Comparison of ENCODE assay signal across 1 cellular context in the genomic region with DNA sequence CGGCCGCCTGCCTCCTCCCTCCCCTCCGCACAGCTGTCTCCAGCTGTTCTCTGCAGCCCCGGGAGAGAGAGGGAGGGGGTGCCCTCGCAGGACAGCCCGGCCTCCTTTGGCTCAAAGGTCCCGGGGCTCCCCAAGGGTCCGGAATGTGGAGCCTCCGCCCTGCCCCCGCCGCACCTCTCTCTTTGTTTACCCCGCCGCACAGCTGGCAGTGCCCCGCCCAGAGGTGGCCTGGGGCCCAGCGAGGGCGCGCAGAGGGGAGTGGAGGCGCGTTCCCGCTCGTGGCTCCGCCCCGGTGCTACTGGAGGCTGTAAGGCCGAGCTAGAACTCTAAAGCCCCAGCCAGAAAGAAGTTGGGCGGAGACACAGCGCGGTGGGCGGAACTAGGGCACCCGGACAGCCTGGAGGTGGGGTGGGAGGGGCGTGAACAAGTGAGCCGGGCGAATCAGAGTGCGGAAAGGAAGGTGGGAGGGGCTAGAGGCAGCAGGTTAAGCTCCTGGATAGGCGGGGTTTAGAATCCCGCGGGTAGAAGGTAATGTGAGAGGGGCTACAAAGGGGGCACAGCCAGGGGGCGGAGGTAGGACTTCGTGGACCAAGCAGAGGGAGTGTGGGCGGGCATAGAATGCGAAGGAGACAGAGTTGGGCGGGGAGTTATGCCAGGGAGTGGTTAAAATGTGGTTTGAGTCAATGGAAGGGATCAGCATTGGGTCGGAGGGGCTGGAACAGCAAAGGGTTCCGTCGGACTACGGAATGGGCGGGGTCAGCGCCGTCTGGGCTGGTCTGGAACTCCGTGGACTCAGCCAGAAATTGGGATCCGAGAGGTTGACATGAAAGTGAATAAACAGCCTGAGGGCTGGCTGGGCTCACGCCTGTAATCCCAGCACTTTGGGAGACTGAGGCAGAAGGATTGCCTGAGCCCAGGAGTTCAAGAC.
TF ChIP-seq lines count a peak whose summit lies in the region.

No MANE protein-coding gene starts in this region.

TF ChIP-seq in HepG2, 621 proteins besides CTCF, POLR2A, EP300 and RAD21 (continued from another document and continues in another):
- TF ChIP-seq ZBTB2 (CRISPR knock-in tag; IDR thresholded peaks at IDR 0.05; ENCODE audit: low read depth) (peak; percentile 72; the same call in 1 of the 2 replicates), ZNF674 (CRISPR knock-in tag; IDR thresholded peaks at IDR 0.05; ENCODE audit: low read depth) (no peak), ZNF543 (CRISPR knock-in tag; IDR thresholded peaks at IDR 0.05) (peak; percentile 79; the same call in 1 of the 2 replicates), ZSCAN9 (CRISPR knock-in tag; IDR thresholded peaks at IDR 0.05; ENCODE audit: borderline replicate concordance) (0 out of 2 replicates have a peak, but pooled peaks have one; percentile 34), E2F5 (CRISPR knock-in tag; conservative IDR thresholded peaks at IDR 0.05) (no peak; the same call in 1 of the 2 replicates), ZNF790 (CRISPR knock-in tag; IDR thresholded peaks at IDR 0.05; ENCODE audit: borderline replicate concordance) (no peak), MAX (IDR thresholded peaks at IDR 0.05) (peak; percentile 61; the same call in 1 of the 2 replicates), ZNF740 (CRISPR knock-in tag; IDR thresholded peaks at IDR 0.05) (peak; percentile 88), MXI1 (IDR thresholded peaks at IDR 0.05; ENCODE audit: borderline replicate concordance, low read depth, low read length) (peak; percentile 51; the same call in 1 of the 3 replicates), ZNF121 (CRISPR knock-in tag; IDR thresholded peaks at IDR 0.05) (no peak), SETDB1 (CRISPR knock-in tag; IDR thresholded peaks at IDR 0.05; ENCODE audit: borderline replicate concordance) (no peak), NCOA2 (CRISPR knock-in tag; IDR thresholded peaks at IDR 0.05) (peak; percentile 85), BRF2 (CRISPR knock-in tag; IDR thresholded peaks at IDR 0.05) (peak; percentile 81; the same call in 1 of the 2 replicates), ZNF792 (CRISPR knock-in tag; IDR thresholded peaks at IDR 0.05) (peak; percentile 87), CBFB (CRISPR knock-in tag; IDR thresholded peaks at IDR 0.05) (peak; percentile 84), NFRKB (IDR thresholded peaks at IDR 0.05) (no peak), CHD4 (IDR thresholded peaks at IDR 0.05; ENCODE audit: borderline replicate concordance, low read length) (0 out of 2 replicates have a peak, but pooled peaks have one; percentile 28), CEBPB (IDR thresholded peaks at IDR 0.05; ENCODE audit: borderline replicate concordance, low read depth, low read length) (no peak), ZNF572 (CRISPR knock-in tag; IDR thresholded peaks at IDR 0.05) (0 out of 2 replicates have a peak, but pooled peaks have one; percentile 84), ZNF691 (CRISPR knock-in tag; IDR thresholded peaks at IDR 0.05; ENCODE audit: borderline replicate concordance, low read depth) (no peak), PLRG1 (conservative IDR thresholded peaks at IDR 0.05) (no peak), TMF1 (CRISPR knock-in tag; IDR thresholded peaks at IDR 0.05; ENCODE audit: low read depth) (peak; percentile 14; the same call in 1 of the 2 replicates), ZNF777 (CRISPR knock-in tag; IDR thresholded peaks at IDR 0.05) (peak; percentile 79), SRF (IDR thresholded peaks at IDR 0.05; ENCODE audit: low read depth, low read length) (no peak), TCF7 (IDR thresholded peaks at IDR 0.05; ENCODE audit: low read depth) (peak; percentile 62), HMG20A (CRISPR knock-in tag; IDR thresholded peaks at IDR 0.05; ENCODE audit: borderline replicate concordance) (peak; percentile 60), ZNF75D (CRISPR knock-in tag; IDR thresholded peaks at IDR 0.05; ENCODE audit: borderline replicate concordance) (no peak), ZSCAN20 (CRISPR knock-in tag; IDR thresholded peaks at IDR 0.05; ENCODE audit: borderline replicate concordance) (no peak), ZBTB40 (IDR thresholded peaks at IDR 0.05) (no peak), ZBTB40 (CRISPR knock-in tag; IDR thresholded peaks at IDR 0.05) (peak; percentile 69; the same call in 1 of the 2 replicates), MAZ (IDR thresholded peaks at IDR 0.05; ENCODE audit: borderline replicate concordance, low read depth, low read length) (peak; percentile 96), MAZ (CRISPR knock-in tag; IDR thresholded peaks at IDR 0.05; ENCODE audit: low read depth) (peak; percentile 99), ZNF768 (CRISPR knock-in tag; IDR thresholded peaks at IDR 0.05) (peak; percentile 42; the same call in 1 of the 2 replicates), ARHGAP35 (CRISPR knock-in tag; IDR thresholded peaks at IDR 0.05; ENCODE audit: borderline replicate concordance) (peak; percentile 83; the same call in 1 of the 2 replicates), ZNF781 (CRISPR knock-in tag; IDR thresholded peaks at IDR 0.05; ENCODE audit: borderline replicate concordance, not compliant biosample characterization) (peak; percentile 51)
- TF ChIP-seq, protein P1, sequence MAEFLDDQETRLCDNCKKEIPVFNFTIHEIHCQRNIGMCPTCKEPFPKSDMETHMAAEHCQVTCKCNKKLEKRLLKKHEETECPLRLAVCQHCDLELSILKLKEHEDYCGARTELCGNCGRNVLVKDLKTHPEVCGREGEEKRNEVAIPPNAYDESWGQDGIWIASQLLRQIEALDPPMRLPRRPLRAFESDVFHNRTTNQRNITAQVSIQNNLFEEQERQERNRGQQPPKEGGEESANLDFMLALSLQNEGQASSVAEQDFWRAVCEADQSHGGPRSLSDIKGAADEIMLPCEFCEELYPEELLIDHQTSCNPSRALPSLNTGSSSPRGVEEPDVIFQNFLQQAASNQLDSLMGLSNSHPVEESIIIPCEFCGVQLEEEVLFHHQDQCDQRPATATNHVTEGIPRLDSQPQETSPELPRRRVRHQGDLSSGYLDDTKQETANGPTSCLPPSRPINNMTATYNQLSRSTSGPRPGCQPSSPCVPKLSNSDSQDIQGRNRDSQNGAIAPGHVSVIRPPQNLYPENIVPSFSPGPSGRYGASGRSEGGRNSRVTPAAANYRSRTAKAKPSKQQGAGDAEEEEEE (CRISPR knock-in tag; IDR thresholded peaks at IDR 0.05; ENCODE audit: borderline replicate concordance), result no peak; the same call in 1 of the 2 replicates
- TF ChIP-seq, protein P2, sequence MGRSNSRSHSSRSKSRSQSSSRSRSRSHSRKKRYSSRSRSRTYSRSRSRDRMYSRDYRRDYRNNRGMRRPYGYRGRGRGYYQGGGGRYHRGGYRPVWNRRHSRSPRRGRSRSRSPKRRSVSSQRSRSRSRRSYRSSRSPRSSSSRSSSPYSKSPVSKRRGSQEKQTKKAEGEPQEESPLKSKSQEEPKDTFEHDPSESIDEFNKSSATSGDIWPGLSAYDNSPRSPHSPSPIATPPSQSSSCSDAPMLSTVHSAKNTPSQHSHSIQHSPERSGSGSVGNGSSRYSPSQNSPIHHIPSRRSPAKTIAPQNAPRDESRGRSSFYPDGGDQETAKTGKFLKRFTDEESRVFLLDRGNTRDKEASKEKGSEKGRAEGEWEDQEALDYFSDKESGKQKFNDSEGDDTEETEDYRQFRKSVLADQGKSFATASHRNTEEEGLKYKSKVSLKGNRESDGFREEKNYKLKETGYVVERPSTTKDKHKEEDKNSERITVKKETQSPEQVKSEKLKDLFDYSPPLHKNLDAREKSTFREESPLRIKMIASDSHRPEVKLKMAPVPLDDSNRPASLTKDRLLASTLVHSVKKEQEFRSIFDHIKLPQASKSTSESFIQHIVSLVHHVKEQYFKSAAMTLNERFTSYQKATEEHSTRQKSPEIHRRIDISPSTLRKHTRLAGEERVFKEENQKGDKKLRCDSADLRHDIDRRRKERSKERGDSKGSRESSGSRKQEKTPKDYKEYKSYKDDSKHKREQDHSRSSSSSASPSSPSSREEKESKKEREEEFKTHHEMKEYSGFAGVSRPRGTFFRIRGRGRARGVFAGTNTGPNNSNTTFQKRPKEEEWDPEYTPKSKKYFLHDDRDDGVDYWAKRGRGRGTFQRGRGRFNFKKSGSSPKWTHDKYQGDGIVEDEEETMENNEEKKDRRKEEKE (IDR thresholded peaks at IDR 0.05), result no peak
